In the genomic region with DNA sequence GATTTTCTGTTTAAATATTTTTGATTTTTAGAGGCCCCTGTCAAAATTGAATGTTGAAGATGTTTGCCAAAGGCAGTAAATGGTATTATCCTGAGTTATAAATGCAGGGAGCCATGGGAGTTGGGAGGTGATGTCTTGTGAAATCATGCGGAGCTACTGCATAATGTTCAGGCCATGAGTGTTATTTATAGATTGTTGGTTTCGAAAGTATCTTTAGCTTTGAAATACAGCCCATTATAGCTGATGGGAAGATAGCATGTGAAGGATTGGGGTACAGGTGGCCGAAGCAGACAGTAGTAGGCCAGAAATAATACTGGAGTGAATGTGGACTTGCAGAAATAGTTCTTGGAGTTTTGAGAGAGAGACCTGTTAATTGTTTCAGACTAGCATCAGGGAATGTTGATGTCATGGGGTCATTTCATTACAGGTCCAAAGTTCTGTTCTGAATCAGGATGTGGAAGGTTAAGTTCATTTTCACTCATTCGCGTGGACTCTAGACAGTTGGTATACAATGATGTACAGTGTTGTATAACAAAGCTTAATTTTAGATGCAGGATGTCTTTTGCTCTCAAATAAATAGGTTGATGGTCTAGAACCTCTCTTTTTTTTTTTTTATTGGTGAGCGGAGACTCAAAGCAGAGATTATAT, we compare ENCODE assay signal across 8 cellular contexts. TPM values are rescaled to one million over a fixed set of nuclear protein-coding genes. Genes with fewer than 3 reads are reported as not detected.
A peak's percentile ranks its signal among the peaks of the same experiment; 100 is the strongest.
DNase-seq lines count a peak whose midpoint lies in the region; ATAC-seq and TF ChIP-seq lines count a peak whose summit lies in the region.

No MANE protein-coding gene starts in this region.

- H3K9me3 Mint-ChIP-seq in activated CD4-positive, alpha-beta T cell treated with anti-CD3 and anti-CD28 coated beads, Interleukin-2, amount 10 ng/mL, durations not matched to agents 24 days and 14 days: no peaks in the 10 kb centered on the region
- no peaks in the 10 kb centered on the region for H3K9me3 Mint-ChIP-seq in activated T-helper 2 cell treated with anti-CD3 and anti-CD28 coated beads, Interferon-gamma antibody, Interleukin-2, Interleukin-4, amounts not matched to agents 10 μg/mL and 5 μg/mL and 100 μg/mL, durations not matched to agents 14 hours and 24 hours and 36 hours
- no peaks in the 10 kb centered on the region for H3K9me3 Mint-ChIP-seq in stimulated activated memory B cell treated with anti-CD40 and anti-IgM and Interleukin-4, amounts not matched to agents 10 μg/mL and 1 μg/mL and 100 μg/mL, for 72 hours

- no peak for ATAC-seq in stimulated activated memory B cell treated with anti-CD40 and anti-IgM and Interleukin-4, amounts not matched to agents 10 μg/mL and 1 μg/mL and 100 μg/mL, for 72 hours
- no peak for ATAC-seq in omental fat pad (ENCODE audit: low FRiP score)

- intact Hi-C loops in activated CD4-positive, alpha-beta T cell treated with anti-CD3 and anti-CD28 coated beads, Interleukin-2, amount 10 ng/mL, durations not matched to agents 24 days and 14 days (cut with micrococcal nuclease): loop anchor here (1.0 kb wide), 1 partner anchor 20 kb away; the partner anchor contains the start of gene TMEM268
- intact Hi-C loops in activated T-helper 2 cell treated with anti-CD3 and anti-CD28 coated beads, Interferon-gamma antibody, Interleukin-2, Interleukin-4, amounts not matched to agents 10 μg/mL and 5 μg/mL and 100 μg/mL, durations not matched to agents 14 hours and 24 hours and 36 hours (cut with micrococcal nuclease): loop anchor here (5.0 kb wide), 1 partner anchor 401 kb away; no protein-coding TSS in a partner anchor

- H3K36me3 Mint-ChIP-seq in activated CD4-positive, alpha-beta T cell treated with anti-CD3 and anti-CD28 coated beads, Interleukin-2, amount 10 ng/mL, durations not matched to agents 24 days and 14 days (ENCODE audit: low read depth): peaks cover 55% of the 10 kb centered on the region
- peaks cover 63% of the 10 kb centered on the region for H3K36me3 Mint-ChIP-seq in activated T-helper 2 cell treated with anti-CD3 and anti-CD28 coated beads, Interferon-gamma antibody, Interleukin-2, Interleukin-4, amounts not matched to agents 10 μg/mL and 5 μg/mL and 100 μg/mL, durations not matched to agents 14 hours and 24 hours and 36 hours (ENCODE audit: low read depth)
- peaks cover 51% of the 10 kb centered on the region for H3K36me3 Mint-ChIP-seq in stimulated activated memory B cell treated with anti-CD40 and anti-IgM and Interleukin-4, amounts not matched to agents 10 μg/mL and 1 μg/mL and 100 μg/mL, for 72 hours

- H3K27ac Mint-ChIP-seq in activated CD4-positive, alpha-beta T cell treated with anti-CD3 and anti-CD28 coated beads, Interleukin-2, amount 10 ng/mL, durations not matched to agents 24 days and 14 days: peak overlapping the region; percentile 87
- peak overlapping the region; percentile 89 for H3K27ac Mint-ChIP-seq in activated T-helper 2 cell treated with anti-CD3 and anti-CD28 coated beads, Interferon-gamma antibody, Interleukin-2, Interleukin-4, amounts not matched to agents 10 μg/mL and 5 μg/mL and 100 μg/mL, durations not matched to agents 14 hours and 24 hours and 36 hours
- H3K27ac Mint-ChIP-seq in stimulated activated memory B cell treated with anti-CD40 and anti-IgM and Interleukin-4, amounts not matched to agents 10 μg/mL and 1 μg/mL and 100 μg/mL, for 72 hours: peak overlapping the region; percentile 88

- no peaks in the 10 kb centered on the region for H3K27me3 Mint-ChIP-seq in activated CD4-positive, alpha-beta T cell treated with anti-CD3 and anti-CD28 coated beads, Interleukin-2, amount 10 ng/mL, durations not matched to agents 24 days and 14 days
- H3K27me3 Mint-ChIP-seq in activated T-helper 2 cell treated with anti-CD3 and anti-CD28 coated beads, Interferon-gamma antibody, Interleukin-2, Interleukin-4, amounts not matched to agents 10 μg/mL and 5 μg/mL and 100 μg/mL, durations not matched to agents 14 hours and 24 hours and 36 hours (ENCODE audit: low read depth): no peaks in the 10 kb centered on the region
- no peaks in the 10 kb centered on the region for H3K27me3 Mint-ChIP-seq in stimulated activated memory B cell treated with anti-CD40 and anti-IgM and Interleukin-4, amounts not matched to agents 10 μg/mL and 1 μg/mL and 100 μg/mL, for 72 hours

- TF ChIP-seq CTCF in omental fat pad (IDR thresholded peaks at IDR 0.05): no peak

- H3K4me3 Mint-ChIP-seq in activated CD4-positive, alpha-beta T cell treated with anti-CD3 and anti-CD28 coated beads, Interleukin-2, amount 10 ng/mL, durations not matched to agents 24 days and 14 days: peak overlapping the region; percentile 74
- H3K4me3 Mint-ChIP-seq in activated T-helper 2 cell treated with anti-CD3 and anti-CD28 coated beads, Interferon-gamma antibody, Interleukin-2, Interleukin-4, amounts not matched to agents 10 μg/mL and 5 μg/mL and 100 μg/mL, durations not matched to agents 14 hours and 24 hours and 36 hours (ENCODE audit: low read depth): peak overlapping the region; percentile 71
- peak overlapping the region; percentile 76 for H3K4me3 Mint-ChIP-seq in stimulated activated memory B cell treated with anti-CD40 and anti-IgM and Interleukin-4, amounts not matched to agents 10 μg/mL and 1 μg/mL and 100 μg/mL, for 72 hours

- peaks cover 61% of the 10 kb centered on the region for H3K4me1 Mint-ChIP-seq in activated CD4-positive, alpha-beta T cell treated with anti-CD3 and anti-CD28 coated beads, Interleukin-2, amount 10 ng/mL, durations not matched to agents 24 days and 14 days
- H3K4me1 Mint-ChIP-seq in activated T-helper 2 cell treated with anti-CD3 and anti-CD28 coated beads, Interferon-gamma antibody, Interleukin-2, Interleukin-4, amounts not matched to agents 10 μg/mL and 5 μg/mL and 100 μg/mL, durations not matched to agents 14 hours and 24 hours and 36 hours (ENCODE audit: low read depth): peaks cover 50% of the 10 kb centered on the region
- H3K4me1 Mint-ChIP-seq in stimulated activated memory B cell treated with anti-CD40 and anti-IgM and Interleukin-4, amounts not matched to agents 10 μg/mL and 1 μg/mL and 100 μg/mL, for 72 hours: peaks cover 74% of the 10 kb centered on the region

- DNase-seq in activated CD4-positive, alpha-beta T cell treated with anti-CD3 and anti-CD28 coated beads, Interleukin-2, amount 10 ng/mL, durations not matched to agents 24 days and 14 days: no peak
- DNase-seq in activated CD4-positive, alpha-beta T cell treated with anti-CD3 and anti-CD28 coated beads, Interleukin-2, amount 50 U/mL, for 4 hours: no peak
- DNase-seq in activated T-helper 2 cell treated with anti-CD3 and anti-CD28 coated beads, Interferon-gamma antibody, Interleukin-2, Interleukin-4, amounts not matched to agents 10 μg/mL and 5 μg/mL and 100 μg/mL, durations not matched to agents 14 hours and 24 hours and 36 hours (ENCODE audit: low spot score): no peak
- DNase-seq in iris pigment epithelial cell (ENCODE audit: low read depth) (peak; percentile 53), NCI-H2107 treated with DMSO at 0.1 percent for 48 hours (lab: John Stamatoyannopoulos, UW; ENCODE audit: unreplicated experiment) (no peak), omental fat pad (ENCODE audit: low spot score) (no peak), GDM1 (lab: John Stamatoyannopoulos, UW) (no peak)

RNA-seq across cellular contexts. Expression of gene ATP6V1G1, which starts 3.8 kb away (rescaled TPM):
- 46.7 and 47.1 TPM in 2 replicates for total RNA-seq in activated CD4-positive, alpha-beta T cell treated with anti-CD3 and anti-CD28 coated beads, Interleukin-2, amount 10 ng/mL, durations not matched to agents 24 days and 14 days
- total RNA-seq in activated T-helper 2 cell treated with anti-CD3 and anti-CD28 coated beads, Interferon-gamma antibody, Interleukin-2, Interleukin-4, amounts not matched to agents 10 μg/mL and 5 μg/mL and 100 μg/mL, durations not matched to agents 14 hours and 24 hours and 36 hours: 45.2 and 48.1 TPM in 2 replicates
- 100 to 1,000 TPM; 101 to 152 (median 139) TPM for total RNA-seq in omental fat pad

RNA-seq across cellular contexts. Expression of gene TMEM268, which starts 19.8 kb away (rescaled TPM):
- total RNA-seq in activated CD4-positive, alpha-beta T cell treated with anti-CD3 and anti-CD28 coated beads, Interleukin-2, amount 10 ng/mL, durations not matched to agents 24 days and 14 days: 24.6 and 27.2 TPM in 2 replicates
- 17.7 and 19.4 TPM in 2 replicates for total RNA-seq in activated T-helper 2 cell treated with anti-CD3 and anti-CD28 coated beads, Interferon-gamma antibody, Interleukin-2, Interleukin-4, amounts not matched to agents 10 μg/mL and 5 μg/mL and 100 μg/mL, durations not matched to agents 14 hours and 24 hours and 36 hours
- 10 to 100 TPM; 11.2 to 26.1 (median 14.6) TPM for total RNA-seq in omental fat pad
